1 cellular context compared by ENCODE assay signal in genomic region chr2:38010995-38011394, GRCh38.
TF ChIP-seq lines count a peak whose summit lies in the region.

No MANE protein-coding gene starts in this region.

TF ChIP-seq in IMR-90, 13 proteins besides CTCF, POLR2A, EP300 and RAD21 (continued from another document):
- no peak for TF ChIP-seq MAZ (IDR thresholded peaks at IDR 0.05; ENCODE audit: borderline replicate concordance, low read depth, low read length)
- TF ChIP-seq NFE2L2 (IDR thresholded peaks at IDR 0.05; ENCODE audit: low read depth, low read length), result no peak
- no peak for TF ChIP-seq MXI1 (IDR thresholded peaks at IDR 0.05; ENCODE audit: borderline replicate concordance, low read depth, low read length)
- no peak for TF ChIP-seq CEBPB (IDR thresholded peaks at IDR 0.05; ENCODE audit: low read depth, low read length)
- no peak for TF ChIP-seq BHLHE40 (IDR thresholded peaks at IDR 0.05; ENCODE audit: low read depth, low read length)
- TF ChIP-seq ELK1 (IDR thresholded peaks at IDR 0.05; ENCODE audit: borderline replicate concordance, low read depth, low read length), result no peak
